ENCODE assay signal across 16 cellular contexts in genomic region chr14:32230695-32231280, GRCh38. TPM values are rescaled to one million over a fixed set of nuclear protein-coding genes. Genes with fewer than 3 reads are reported as not detected.
DNase-seq lines count a peak whose midpoint lies in the region; ATAC-seq and TF ChIP-seq lines count a peak whose summit lies in the region.
"Had no signal": no experiment of that assay in that cellular context is flagged by ENCODE, and none has a peak within 500 bp of the region (broad histone marks: within the 10 kb centered on the region; RNA-seq: fewer than 3 reads in every experiment).

No MANE protein-coding gene starts in this region.

- H3K27me3 ChIP-seq in brain microvascular endothelial cell (replicated peaks), result no peaks in the 10 kb centered on the region
- no peaks in the 10 kb centered on the region for H3K27me3 ChIP-seq in right cardiac atrium (ENCODE audit: control insufficient read depth, insufficient read depth)
- no peaks in the 10 kb centered on the region for H3K27me3 ChIP-seq in smooth muscle cell (ENCODE audit: low read depth)

- H3K9ac ChIP-seq in smooth muscle cell (ENCODE audit: low read depth), result no peak overlapping the region

- in situ Hi-C loops in brain microvascular endothelial cell (cut with HindIII; ENCODE audit: low pct_ligation_motif_present, low sequenced_read_pairs), result no loop called here

- no peaks in the 10 kb centered on the region for H3K36me3 ChIP-seq in brain microvascular endothelial cell (replicated peaks)
- H3K36me3 ChIP-seq in smooth muscle cell (ENCODE audit: low read depth), result no peaks in the 10 kb centered on the region
- H3K36me3 ChIP-seq: thoracic aorta had no signal

- WGBS in right cardiac atrium, result 90% methylated on average over 2 of the region's 2 CpGs
- 49% methylated on average over 2 of the region's 2 CpGs for WGBS in smooth muscle cell (ENCODE audit: low lambda C conversion rate)

- H3K4me3 ChIP-seq in HFF-Myc (replicated peaks; ENCODE audit: low read depth, low read length) (no peak overlapping the region), brain microvascular endothelial cell (ENCODE audit: low read depth, low read length) (no peak overlapping the region), right cardiac atrium (ENCODE audit: low read length) (no peak overlapping the region), smooth muscle cell (no peak overlapping the region)
- H3K4me3 ChIP-seq: thoracic aorta had no signal

- no peak for TF ChIP-seq CTCF in HFF-Myc (IDR thresholded peaks at IDR 0.05; ENCODE audit: low read depth, low read length, missing control alignments)
- no peak for TF ChIP-seq CTCF in brain microvascular endothelial cell (IDR thresholded peaks at IDR 0.05; ENCODE audit: low read depth, low read length, missing control alignments)
- no peak for TF ChIP-seq CTCF in smooth muscle cell (IDR thresholded peaks at IDR 0.05; ENCODE audit: borderline replicate concordance, insufficient read depth, poor library complexity, severe bottlenecking)

- no peaks in the 10 kb centered on the region for H3K79me2 ChIP-seq in smooth muscle cell (ENCODE audit: low read depth)

- H3K9me3 ChIP-seq in right cardiac atrium (ENCODE audit: control insufficient read depth, low read length) (no peaks in the 10 kb centered on the region), smooth muscle cell (replicated peaks; ENCODE audit: low read depth) (no peaks in the 10 kb centered on the region)
- H3K9me3 ChIP-seq: thoracic aorta had no signal

- H2AFZ ChIP-seq in smooth muscle cell (ENCODE audit: low read depth), result peak overlapping the region; percentile 57

- peak in 1 of 2 donors; percentile 41 for ATAC-seq in right cardiac atrium
- ATAC-seq: activated CD4-positive, CD25-positive, alpha-beta regulatory T cell treated with anti-CD3 and anti-CD28 coated beads, Interleukin-2, amount 50 U/mL, for 24 hours had no signal

- peak overlapping the region; percentile 52 for H3K4me2 ChIP-seq in smooth muscle cell

- peaks cover 2% of the 10 kb centered on the region for H3F3A ChIP-seq in smooth muscle cell (ENCODE audit: low read depth)

- H4K20me1 ChIP-seq in smooth muscle cell (ENCODE audit: low read depth), result no peaks in the 10 kb centered on the region

- intact Hi-C loops in right cardiac atrium (cut with DNase I), result no loop called here

- DNase-seq in HFF-Myc (ENCODE audit: extremely low read depth, low read depth) (peak; percentile 35), brain microvascular endothelial cell (peak; percentile 56), right cardiac atrium (no peak), smooth muscle cell (lab: John Stamatoyannopoulos, UW; ENCODE audit: unreplicated experiment) (no peak), hypothalamus (lab: John Stamatoyannopoulos, UW) (no peak), activated T-cell treated with anti-CD3 and anti-CD28 coated beads for 4 hours (no peak), NCI-H146 (lab: John Stamatoyannopoulos, UW) (no peak), mesenteric fat pad (ENCODE audit: low spot score) (no peak)
- DNase-seq: activated effector memory CD4-positive, alpha-beta T cell treated with anti-CD3 and anti-CD28 coated beads, Interleukin-2, amount 50 U/mL, for 16 hours; DMS79 treated with DMSO at 0.1 percent for 48 hours; effector memory CD4-positive, alpha-beta T cell; NCI-H2081; SHP77 had no signal

- H3K4me1 ChIP-seq in right cardiac atrium (ENCODE audit: control insufficient read depth, insufficient read depth, low read length), result no peaks in the 10 kb centered on the region
- peaks cover 3% of the 10 kb centered on the region for H3K4me1 ChIP-seq in smooth muscle cell (ENCODE audit: low read depth)

- H3K27ac ChIP-seq in brain microvascular endothelial cell (peak overlapping the region; percentile 57), right cardiac atrium (ENCODE audit: low read length) (peak overlapping the region; percentile 25), smooth muscle cell (ENCODE audit: low read depth) (peak overlapping the region; percentile 74)

RNA-seq across cellular contexts. Expression of gene RNU6-8, which starts 27.7 kb away (rescaled TPM):
- total RNA-seq in right cardiac atrium (not detected), smooth muscle cell (not detected in 2 replicates), mesenteric fat pad (not detected)
- polyA plus RNA-seq in right cardiac atrium (not detected), smooth muscle cell (not detected in 2 replicates)
- total RNA-seq: osteocyte, thoracic aorta had no signal

RNA-seq across cellular contexts. Expression of gene RNU6-7, which starts 28.9 kb away (rescaled TPM):
- total RNA-seq in right cardiac atrium (not detected), smooth muscle cell (not detected in 2 replicates), mesenteric fat pad (not detected)
- polyA plus RNA-seq in right cardiac atrium (not detected), smooth muscle cell (not detected in 2 replicates)
- total RNA-seq: osteocyte, thoracic aorta had no signal

Comparison
In these comparisons a context has a peak if more than half of its experiments do, and no peak if none do; other contexts are left out.
1. DNase-seq: peak in HFF-Myc (single experiment) and brain microvascular endothelial cell (single experiment); none in right cardiac atrium (0 of 3), smooth muscle cell (single experiment), hypothalamus (0 of 51), activated T-cell treated with anti-CD3 and anti-CD28 coated beads for 4 hours (single experiment), NCI-H146 (single experiment) and mesenteric fat pad (single experiment).
2. Peak in every context shown above with its lines, with median percentiles within 50 percentile points of each other: H3K27ac ChIP-seq.